Comparison of ENCODE assay signal across 1 cellular context in genomic region chr10:14889318-14889717, GRCh38.
TF ChIP-seq lines count a peak whose summit lies in the region.

No MANE protein-coding gene starts in this region.

TF ChIP-seq in A549, 52 proteins besides CTCF, POLR2A, EP300 and RAD21 (continued from another document):
- TF ChIP-seq PBX3 (IDR thresholded peaks at IDR 0.05), result no peak
- TF ChIP-seq RFX5 (IDR thresholded peaks at IDR 0.05), result no peak
